ENCODE assay signal across 30 cellular contexts in genomic region chr1:15671430-15671829, GRCh38.
"Had no signal": no experiment of that assay in that cellular context is flagged by ENCODE, and none has a peak within 500 bp of the region (broad histone marks: within the 10 kb centered on the region; RNA-seq: fewer than 3 reads in every experiment).

No MANE protein-coding gene starts in this region.

- H3K27me3 ChIP-seq: right lobe of liver, stomach, tibial artery had no signal

- H3K4me2 ChIP-seq: SK-N-SH had no signal

- H3K9me3 ChIP-seq: right lobe of liver, SK-N-SH, stomach, tibial artery had no signal

- ATAC-seq: activated CD4-positive, CD25-positive, alpha-beta regulatory T cell treated with anti-CD3 and anti-CD28 coated beads, Interleukin-2, amount 50 U/mL, for 24 hours; activated naive CD4-positive, alpha-beta T cell treated with anti-CD3 and anti-CD28 coated beads, Interleukin-2, amount 50 U/mL, for 72 hours; left cardiac atrium; naive thymus-derived CD8-positive, alpha-beta T cell; right lobe of liver; T-helper 17 cell had no signal

- H3K4me3 ChIP-seq: right lobe of liver, stomach, tibial artery had no signal

- H3K4me3 Mint-ChIP-seq: mesothelial cell of epicardium; naive thymus-derived CD8-positive, alpha-beta T cell; stimulated activated naive B cell treated with anti-CD40 and anti-IgM and Interleukin-4, amounts not matched to agents 10 μg/mL and 1 μg/mL and 100 μg/mL, for 72 hours; T-helper 17 cell had no signal

- H3K4me1 ChIP-seq: tibial artery had no signal

- H3K9ac ChIP-seq: SK-N-SH had no signal

- DNase-seq: activated CD4-positive, alpha-beta T cell treated with anti-CD3 and anti-CD28 coated beads for 48 hours; activated CD4-positive, alpha-beta T cell treated with anti-CD3 and anti-CD28 coated beads, Interleukin-2, amount 50 U/mL, for 48 hours; activated CD8-positive, alpha-beta memory T cell treated with anti-CD3 and anti-CD28 coated beads for 24 hours; activated gamma-delta T cell treated with Interleukin-2 at 50 U/mL for 16 hours; dermis blood vessel endothelial cell; effector CD4-positive, alpha-beta T cell; hippocampal formation; left cardiac atrium; mammary epithelial cell; naive thymus-derived CD8-positive, alpha-beta T cell; posterior cingulate gyrus; right lobe of liver; SK-N-SH; stimulated activated CD4-positive, alpha-beta T cell treated with anti-CD3 and anti-CD28 coated beads, Interleukin-12 subunit alpha, Interleukin-12 subunit beta, amount 100 ng/mL, for 4 hours; stimulated activated CD4-positive, alpha-beta T cell treated with anti-CD3 and anti-CD28 coated beads, Interleukin-4, amount 100 ng/mL, for 4 hours; stimulated activated CD8-positive, alpha-beta memory T cell treated with anti-CD3 and anti-CD28 coated beads, Interleukin-4, amount 100 ng/mL, for 48 hours; stimulated activated naive B cell treated with anti-CD40 and anti-IgM and Interleukin-4, amounts not matched to agents 10 μg/mL and 1 μg/mL and 100 μg/mL, for 72 hours; stomach; SW 1271; T-helper 17 cell; T1000; tibial artery; WERI-Rb-1 had no signal

- H3K27ac ChIP-seq: right lobe of liver, stomach, tibial artery, WERI-Rb-1 had no signal

- FAIRE-seq: bronchial epithelial cell, colon, frontal cortex, keratinocyte had no signal

- H3K27ac Mint-ChIP-seq: activated naive CD4-positive, alpha-beta T cell treated with anti-CD3 and anti-CD28 coated beads, Interleukin-2, amount 50 U/mL, for 72 hours; mesothelial cell of epicardium; T-helper 17 cell had no signal

- H3K36me3 ChIP-seq: right lobe of liver, tibial artery, WERI-Rb-1 had no signal

- H3K9me3 Mint-ChIP-seq: activated naive CD4-positive, alpha-beta T cell treated with anti-CD3 and anti-CD28 coated beads, Interleukin-2, amount 50 U/mL, for 72 hours; mesothelial cell of epicardium; naive thymus-derived CD8-positive, alpha-beta T cell; stimulated activated naive B cell treated with anti-CD40 and anti-IgM and Interleukin-4, amounts not matched to agents 10 μg/mL and 1 μg/mL and 100 μg/mL, for 72 hours had no signal

- H3K27me3 Mint-ChIP-seq: naive thymus-derived CD8-positive, alpha-beta T cell; stimulated activated naive B cell treated with anti-CD40 and anti-IgM and Interleukin-4, amounts not matched to agents 10 μg/mL and 1 μg/mL and 100 μg/mL, for 72 hours; T-helper 17 cell had no signal
